ENCODE assay signal across 20 cellular contexts in the genomic region with DNA sequence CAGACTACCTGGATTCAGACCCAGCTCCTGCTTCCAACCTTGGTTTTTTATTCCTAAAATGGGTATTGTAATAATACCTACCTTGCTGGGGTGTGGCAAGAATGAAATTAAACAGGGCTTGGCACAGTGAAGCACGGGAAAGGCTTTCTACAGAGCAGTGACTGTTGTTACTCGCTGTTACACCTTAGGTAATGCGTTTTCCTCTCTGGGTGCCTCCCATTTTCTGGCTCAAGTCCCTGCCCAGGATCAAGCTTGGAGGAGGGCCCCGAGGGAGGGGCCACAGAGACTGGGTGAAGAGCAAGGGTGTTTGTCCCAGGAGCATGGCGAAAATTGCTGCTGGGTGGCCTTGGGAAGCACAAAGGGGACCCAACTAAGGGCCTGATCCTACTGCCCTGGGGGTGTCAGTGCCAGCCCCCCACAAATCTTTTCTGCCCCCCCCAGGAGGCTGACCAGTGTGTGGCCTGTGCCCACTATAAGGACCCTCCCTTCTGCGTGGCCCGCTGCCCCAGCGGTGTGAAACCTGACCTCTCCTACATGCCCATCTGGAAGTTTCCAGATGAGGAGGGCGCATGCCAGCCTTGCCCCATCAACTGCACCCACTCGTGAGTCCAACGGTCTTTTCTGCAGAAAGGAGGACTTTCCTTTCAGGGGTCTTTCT. TPM values are rescaled to one million over a fixed set of nuclear protein-coding genes. Genes with fewer than 3 reads are reported as not detected.
DNase-seq lines count a peak whose midpoint lies in the region; ATAC-seq, FAIRE-seq and TF ChIP-seq lines count a peak whose summit lies in the region.
"Had no signal": no experiment of that assay in that cellular context is flagged by ENCODE, and none has a peak within 500 bp of the region (broad histone marks: within the 10 kb centered on the region; RNA-seq: fewer than 3 reads in every experiment).

No MANE protein-coding gene starts in this region.

- dilution Hi-C loops in mammary epithelial cell (cut with HindIII; ENCODE audit: low sequenced_read_pairs): loop anchor here (5.0 kb wide), 2 partner anchors 40 to 70 kb away; no protein-coding TSS in a partner anchor

- H3K36me3 ChIP-seq in HEK293 (ENCODE audit: control insufficient read depth in 2 of 2, insufficient read depth in 1 of 2, low read length in 2 of 2) (peaks cover 14 to 71% of the 10 kb centered on the region in 2 experiments; a peak in 2 of 3 replicates), mammary epithelial cell (ENCODE audit: insufficient read depth, low read length) (no peaks in the 10 kb centered on the region), kidney (ENCODE audit: control insufficient read depth in 1 of 2, insufficient read depth in 2 of 2, low read length in 2 of 2) (peaks cover 16 to 61% of the 10 kb centered on the region in 2 donors), skeletal muscle tissue (ENCODE audit: control insufficient read depth in 3 of 3, insufficient read depth in 3 of 3, low read length in 3 of 3) (peaks cover 32 to 56% (median 40%) of the 10 kb centered on the region in 3 donors)

- no peak overlapping the region for H3K4me3 Mint-ChIP-seq in natural killer cell
- H3K4me3 Mint-ChIP-seq: activated naive CD4-positive, alpha-beta T cell treated with anti-CD3 and anti-CD28 coated beads, Interleukin-2, amount 50 U/mL, for 24 hours; mesothelial cell of epicardium; stimulated activated naive CD8-positive, alpha-beta T cell treated with anti-CD3 and anti-CD28 coated beads, Interleukin-15, Interleukin-2, amounts not matched to agents 100 ng/mL and 50 ng/mL, for 24 hours had no signal

- intact Hi-C loops in mammary epithelial cell (cut with micrococcal nuclease) (no loop called here), kidney (cut with DNase I) (no loop called here), natural killer cell (cut with micrococcal nuclease) (no loop called here)

- WGBS in mammary epithelial cell (ENCODE audit: low coverage, missing lambda C conversion rate): 61% methylated on average over 11 of the region's 11 CpGs

- ATAC-seq in natural killer cell: no peak

- H3K4me3 ChIP-seq in HEK293 (ENCODE audit: low read depth, low read length): no peak overlapping the region
- no peak overlapping the region for H3K4me3 ChIP-seq in mammary epithelial cell (replicated peaks in 1 of 3; ENCODE audit: insufficient read depth in 1 of 3, low read depth in 2 of 3, low read length in 3 of 3)
- no peak overlapping the region for H3K4me3 ChIP-seq in kidney (ENCODE audit: low read length in 2 of 2)
- no peak overlapping the region for H3K4me3 ChIP-seq in skeletal muscle tissue (ENCODE audit: low read length in 3 of 3)
- no peak overlapping the region for H3K4me3 ChIP-seq in foreskin fibroblast (ENCODE audit: low read depth in 1 of 2, low read length in 2 of 2)
- H3K4me3 ChIP-seq: dorsolateral prefrontal cortex, SK-N-MC had no signal

- H3K4me1 ChIP-seq in HEK293 (ENCODE audit: control insufficient read depth, insufficient read depth, low read length) (no peaks in the 10 kb centered on the region), mammary epithelial cell (ENCODE audit: insufficient read depth, low read length) (peaks cover 6% of the 10 kb centered on the region), kidney (ENCODE audit: control insufficient read depth in 1 of 2, insufficient read depth in 1 of 2, low read depth in 1 of 2, low read length in 2 of 2) (peaks cover 0 to 10% of the 10 kb centered on the region in 2 donors), skeletal muscle tissue (ENCODE audit: control insufficient read depth in 3 of 3, insufficient read depth in 3 of 3, low read length in 3 of 3) (peaks cover 13 to 17% (median 13%) of the 10 kb centered on the region in 3 donors)

- H3K9ac ChIP-seq in mammary epithelial cell (ENCODE audit: insufficient read depth, low read length) (no peak overlapping the region), kidney (ENCODE audit: low read length in 2 of 2) (no peak overlapping the region), skeletal muscle tissue (ENCODE audit: low read depth in 1 of 3, low read length in 3 of 3) (peak overlapping the region in 1 of 3 donors; percentile 4)

- FAIRE-seq in kidney (lab: Jason Lieb, UNC): no peak
- FAIRE-seq: D721Med, TTC549 had no signal

- POLR2A ChIA-PET in HEK293 (lab: Yijun Ruan, JAX): no interaction called here

- no peaks in the 10 kb centered on the region for H3K36me3 Mint-ChIP-seq in natural killer cell
- H3K36me3 Mint-ChIP-seq: activated naive CD4-positive, alpha-beta T cell treated with anti-CD3 and anti-CD28 coated beads, Interleukin-2, amount 50 U/mL, for 24 hours had no signal

- H3K27me3 Mint-ChIP-seq in natural killer cell (ENCODE audit: low read depth in 2 of 2): no peaks in the 10 kb centered on the region
- H3K27me3 Mint-ChIP-seq: activated naive CD4-positive, alpha-beta T cell treated with anti-CD3 and anti-CD28 coated beads, Interleukin-2, amount 50 U/mL, for 24 hours; stimulated activated naive CD8-positive, alpha-beta T cell treated with anti-CD3 and anti-CD28 coated beads, Interleukin-15, Interleukin-2, amounts not matched to agents 100 ng/mL and 50 ng/mL, for 24 hours had no signal

- no peaks in the 10 kb centered on the region for H3K9me3 Mint-ChIP-seq in natural killer cell
- H3K9me3 Mint-ChIP-seq: activated naive CD4-positive, alpha-beta T cell treated with anti-CD3 and anti-CD28 coated beads, Interleukin-2, amount 50 U/mL, for 24 hours; mesothelial cell of epicardium; stimulated activated naive CD8-positive, alpha-beta T cell treated with anti-CD3 and anti-CD28 coated beads, Interleukin-15, Interleukin-2, amounts not matched to agents 100 ng/mL and 50 ng/mL, for 24 hours had no signal

- H3K27ac ChIP-seq in HEK293 (ENCODE audit: extremely low read depth, low read depth, low read length): no peak overlapping the region
- no peak overlapping the region for H3K27ac ChIP-seq in mammary epithelial cell (ENCODE audit: insufficient read depth, low read depth, low read length)
- no peak overlapping the region for H3K27ac ChIP-seq in kidney (ENCODE audit: low read depth in 2 of 2, low read length in 2 of 2)
- peak overlapping the region; percentile 40 for H3K27ac ChIP-seq in skeletal muscle tissue (ENCODE audit: low read depth, low read length)
- H3K27ac ChIP-seq: dorsolateral prefrontal cortex, SK-N-MC had no signal

- no peaks in the 10 kb centered on the region for H3K79me2 ChIP-seq in mammary epithelial cell (ENCODE audit: insufficient read depth, low read length)

- H3K27ac Mint-ChIP-seq in natural killer cell: peak overlapping the region in 1 of 2 donors; percentile 29
- H3K27ac Mint-ChIP-seq: activated naive CD4-positive, alpha-beta T cell treated with anti-CD3 and anti-CD28 coated beads, Interleukin-2, amount 50 U/mL, for 24 hours; mesothelial cell of epicardium; stimulated activated naive CD8-positive, alpha-beta T cell treated with anti-CD3 and anti-CD28 coated beads, Interleukin-15, Interleukin-2, amounts not matched to agents 100 ng/mL and 50 ng/mL, for 24 hours had no signal

- H3K9me3 ChIP-seq in HEK293 (ENCODE audit: control insufficient read depth, insufficient read depth, low read depth, low read length): no peaks in the 10 kb centered on the region
- no peaks in the 10 kb centered on the region for H3K9me3 ChIP-seq in mammary epithelial cell (replicated peaks; ENCODE audit: insufficient read depth, low read length)
- H3K9me3 ChIP-seq in kidney (ENCODE audit: control insufficient read depth in 1 of 2, low read length in 2 of 2): no peaks in the 10 kb centered on the region
- H3K9me3 ChIP-seq in skeletal muscle tissue (ENCODE audit: control insufficient read depth in 3 of 3, low read length in 3 of 3): no peaks in the 10 kb centered on the region

- H4K20me1 ChIP-seq in mammary epithelial cell (ENCODE audit: insufficient read depth, low read length): no peaks in the 10 kb centered on the region

- no TSS peak for BruUV-seq in mammary epithelial cell (replicated peaks; lab: Mats Ljungman, UMichigan)

- no peaks in the 10 kb centered on the region for H3K27me3 ChIP-seq in mammary epithelial cell (ENCODE audit: insufficient read depth, low read length)
- no peaks in the 10 kb centered on the region for H3K27me3 ChIP-seq in skeletal muscle tissue (ENCODE audit: control insufficient read depth in 3 of 3, insufficient read depth in 3 of 3, low read length in 3 of 3)
- H3K27me3 ChIP-seq: dorsolateral prefrontal cortex had no signal

- DNase-seq in mammary epithelial cell: peak; percentile 32
- DNase-seq in kidney: peak; percentile 58
- DNase-seq in effector CD4-positive, alpha-beta T cell: no peak
- no peak for DNase-seq in natural killer cell
- DNase-seq in foreskin fibroblast: no peak
- no peak for DNase-seq in T1000 (lab: John Stamatoyannopoulos, UW)
- DNase-seq: activated CD4-positive, alpha-beta T cell treated with anti-CD3 and anti-CD28 coated beads, Interleukin-2, amount 50 U/mL, for 1 hour; dorsolateral prefrontal cortex; HCEC 1CT; NCI-H1092 treated with DMSO at 0.1 percent for 48 hours; NCI-H2227 treated with DMSO at 0.1 percent for 48 hours; nucleus accumbens had no signal

- TF ChIP-seq CTCF in HEK293 (tag by site-specific recombination; IDR thresholded peaks at IDR 0.05): no peak
- no peak for TF ChIP-seq CTCF in mammary epithelial cell (conservative IDR thresholded peaks at IDR 0.05 in 1 of 2, IDR thresholded peaks at IDR 0.05 in 1 of 2; ENCODE audit: extremely low read depth in 1 of 2, insufficient read depth in 1 of 2, low read depth in 1 of 2, low read length in 2 of 2)
- TF ChIP-seq CTCF in kidney (IDR thresholded peaks at IDR 0.05; ENCODE audit: borderline replicate concordance, extremely low read depth, insufficient read depth): no peak
- TF ChIP-seq CTCF in natural killer cell (IDR thresholded peaks at IDR 0.05): no peak
- no peak for TF ChIP-seq CTCF in foreskin fibroblast (IDR thresholded peaks at IDR 0.05; ENCODE audit: low read depth, low read length)

- peaks cover 9 to 13% of the 10 kb centered on the region in 2 donors for H3K4me1 Mint-ChIP-seq in natural killer cell
- H3K4me1 Mint-ChIP-seq: activated naive CD4-positive, alpha-beta T cell treated with anti-CD3 and anti-CD28 coated beads, Interleukin-2, amount 50 U/mL, for 24 hours; mesothelial cell of epicardium had no signal

- in situ Hi-C loops in mammary epithelial cell (cut with MboI; ENCODE audit: low sequenced_read_pairs in 2 of 2): no loop called here

- CTCF ChIA-PET in HEK293 (lab: Yijun Ruan, JAX): no interaction called here
- CTCF ChIA-PET in mammary epithelial cell (lab: Charles Lee; ENCODE audit: low non-redundant PET): no interaction called here

- H2AFZ ChIP-seq in mammary epithelial cell (ENCODE audit: low read depth, low read length): no peak overlapping the region

- no peak overlapping the region for H3K4me2 ChIP-seq in mammary epithelial cell (ENCODE audit: insufficient read depth, low read depth, low read length)

RNA-seq across cellular contexts. Expression of a gene that starts 13.3 kb away (rescaled TPM):
- 10 to 100 TPM; 10.2 to 36.8 TPM for total RNA-seq in mammary epithelial cell
- polyA plus RNA-seq in mammary epithelial cell: 47.4 TPM
- polyA minus RNA-seq in mammary epithelial cell: 29.8 TPM
- 51.6 TPM for total RNA-seq in kidney
- 186 TPM for polyA plus RNA-seq in kidney (ENCODE audit: insufficient read depth, low read depth, low replicate concordance)
- 6.3 TPM for total RNA-seq in skeletal muscle tissue
- 10 to 100 TPM; 48.8 to 55.2 (median 51.6) TPM for total RNA-seq in natural killer cell

RNA-seq across cellular contexts. Expression of a gene that starts 17.1 kb away (rescaled TPM):
- 10 to 100 TPM; 54.3 to 66.5 TPM for total RNA-seq in mammary epithelial cell
- 28.4 TPM for polyA plus RNA-seq in mammary epithelial cell
- polyA minus RNA-seq in mammary epithelial cell: 222 TPM
- total RNA-seq in kidney: 186 TPM
- 76.5 TPM for polyA plus RNA-seq in kidney (ENCODE audit: insufficient read depth, low read depth, low replicate concordance)
- total RNA-seq in skeletal muscle tissue: 69.9 TPM
- total RNA-seq in natural killer cell: 100 to 1,000 TPM in 1 of 3 donors, 10 to 100 TPM in 2; 77.6 to 115 (median 82.1) TPM

RNA-seq across cellular contexts. Expression of a gene that starts 20.7 kb away (rescaled TPM):
- total RNA-seq in mammary epithelial cell: 10 to 100 TPM in 1 of 2 donors, 1 to 10 TPM in 1; 1.5 to 18.2 TPM
- polyA plus RNA-seq in mammary epithelial cell: 9.9 TPM
- polyA minus RNA-seq in mammary epithelial cell: 9.1 TPM
- 72.5 TPM for total RNA-seq in kidney
- polyA plus RNA-seq in kidney (ENCODE audit: insufficient read depth, low read depth, low replicate concordance): 20.9 TPM
- total RNA-seq in skeletal muscle tissue: not detected
- total RNA-seq in natural killer cell: under 1 TPM in 1 of 3 donors, not detected in 2; 0.27 TPM

RNA-seq across cellular contexts. Expression of a gene that starts 29.2 kb away (rescaled TPM):
- total RNA-seq in mammary epithelial cell (10 to 100 TPM in 1 of 2 donors, 1 to 10 TPM in 1; 8.3 to 13.2 TPM), kidney (48.5 TPM), skeletal muscle tissue (7.3 TPM), natural killer cell (10 to 100 TPM; 45.8 to 57.8 (median 52.4) TPM)
- polyA plus RNA-seq in mammary epithelial cell (5.0 TPM), kidney (ENCODE audit: insufficient read depth, low read depth, low replicate concordance) (33.8 TPM)
- polyA minus RNA-seq in mammary epithelial cell: 6.7 TPM

RNA-seq across cellular contexts. Expression of a gene that starts 48.8 kb away (rescaled TPM):
- total RNA-seq in mammary epithelial cell: not detected
- polyA plus RNA-seq in mammary epithelial cell: not detected
- not detected for polyA minus RNA-seq in mammary epithelial cell
- 8.2 TPM for total RNA-seq in kidney
- polyA plus RNA-seq in kidney (ENCODE audit: insufficient read depth, low read depth, low replicate concordance): 2.0 TPM
- 0.52 TPM for total RNA-seq in skeletal muscle tissue
- total RNA-seq in natural killer cell: 1 to 10 TPM; 1.2 to 2.5 (median 2.2) TPM

Comparison
In these comparisons a context has a peak if more than half of its experiments do, and no peak if none do; other contexts are left out.
1. DNase-seq: peak in mammary epithelial cell (single experiment) and kidney (single experiment); none in effector CD4-positive, alpha-beta T cell (single experiment), natural killer cell (single experiment), foreskin fibroblast (0 of 2) and T1000 (single experiment).